17 cellular contexts compared by ENCODE assay signal in genomic region chr7:15747187-15748111, GRCh38.
DNase-seq lines count a peak whose midpoint lies in the region; ATAC-seq and TF ChIP-seq lines count a peak whose summit lies in the region.
"Had no signal": no experiment of that assay in that cellular context is flagged by ENCODE, and none has a peak within 500 bp of the region (broad histone marks: within the 10 kb centered on the region; RNA-seq: fewer than 3 reads in every experiment).

No MANE protein-coding gene starts in this region.

- H3K9me3 ChIP-seq in upper lobe of right lung (no peaks in the 10 kb centered on the region), tibial nerve (no peaks in the 10 kb centered on the region)
- H3K9me3 ChIP-seq: HAP-1, right lobe of liver had no signal

- intact Hi-C loops in upper lobe of right lung (cut with DNase I) = no loop called here

- peaks cover 5% of the 10 kb centered on the region for H3K4me1 ChIP-seq in upper lobe of right lung
- H3K4me1 ChIP-seq in tibial nerve = peaks cover 0 to 24% (median 0%) of the 10 kb centered on the region in 4 donors
- H3K4me1 ChIP-seq: HAP-1, right lobe of liver had no signal

- peak; percentile 39 for DNase-seq in fibroblast of peridontal ligament (ENCODE audit: extremely low read depth)
- DNase-seq in medulla oblongata (ENCODE audit: extremely low spot score) = peak; percentile 58
- DNase-seq in upper lobe of right lung = no peak
- no peak for DNase-seq in NAMALWA (ENCODE audit: low spot score)
- no peak for DNase-seq in tibial nerve (ENCODE audit: low spot score in 2 of 2)
- DNase-seq in kidney glomerular epithelial cell (lab: John Stamatoyannopoulos, UW) = no peak
- DNase-seq: activated B cell treated with CpG ODN at 0.5 μM for 24 hours; amniotic stem cell; NCI-H1092; NCI-H2107; NCI-H69; right lobe of liver; SIG-M5; stimulated activated CD4-positive, alpha-beta T cell treated with anti-CD3 and anti-CD28 coated beads, Interleukin-2, amount 100 ng/mL, for 24 hours; substantia nigra had no signal

- no peaks in the 10 kb centered on the region for H3K27me3 ChIP-seq in upper lobe of right lung
- no peaks in the 10 kb centered on the region for H3K27me3 ChIP-seq in tibial nerve
- H3K27me3 ChIP-seq: right lobe of liver had no signal

- no peak overlapping the region for H3K4me3 ChIP-seq in upper lobe of right lung
- no peak overlapping the region for H3K4me3 ChIP-seq in tibial nerve
- H3K4me3 ChIP-seq: HAP-1, right lobe of liver had no signal

- TF ChIP-seq EP300 in Ishikawa (IDR thresholded peaks at IDR 0.05; ENCODE audit: borderline replicate concordance) (no peak), tibial nerve (IDR thresholded peaks at IDR 0.05) (peak in 1 of 2 donors; percentile 61)

- no peak for TF ChIP-seq POLR2A in tibial nerve (IDR thresholded peaks at IDR 0.05)

- TF ChIP-seq CTCF in upper lobe of right lung (IDR thresholded peaks at IDR 0.05) = no peak
- no peak for TF ChIP-seq CTCF in tibial nerve (IDR thresholded peaks at IDR 0.05)

- peak; percentile 48 for ATAC-seq in upper lobe of right lung

- H3K36me3 ChIP-seq in upper lobe of right lung = no peaks in the 10 kb centered on the region
- H3K36me3 ChIP-seq in tibial nerve = no peaks in the 10 kb centered on the region
- H3K36me3 ChIP-seq: HAP-1, right lobe of liver had no signal

- WGBS in tibial nerve, 2 donors = 40 to 43% methylated on average over 7 of the region's 7 CpGs

- no peak for TF ChIP-seq RAD21 in Ishikawa (IDR thresholded peaks at IDR 0.05; ENCODE audit: low read depth)

- H3K27ac ChIP-seq in upper lobe of right lung (no peak overlapping the region), tibial nerve (peak overlapping the region in 1 of 4 donors; percentile 29)
- H3K27ac ChIP-seq: right lobe of liver had no signal

TF ChIP-seq in Ishikawa, 13 proteins besides CTCF, POLR2A, EP300 and RAD21:
- no peak for TF ChIP-seq FOXM1 (IDR thresholded peaks at IDR 0.05; ENCODE audit: borderline replicate concordance, low read depth)
- TF ChIP-seq REST (IDR thresholded peaks at IDR 0.05; ENCODE audit: low read depth) = peak; percentile 58

Comparison
In these comparisons a context has a peak if more than half of its experiments do, and no peak if none do; other contexts are left out.
1. DNase-seq: peak in fibroblast of peridontal ligament (single experiment) and medulla oblongata (single experiment); none in upper lobe of right lung (single experiment), NAMALWA (single experiment), tibial nerve (0 of 2) and kidney glomerular epithelial cell (single experiment).